ENCODE assay signal across 13 cellular contexts in genomic region chr5:139301766-139302499, GRCh38. TPM values are rescaled to one million over a fixed set of nuclear protein-coding genes. Genes with fewer than 3 reads are reported as not detected.
DNase-seq lines count a peak whose midpoint lies in the region; ATAC-seq and FAIRE-seq lines count a peak whose summit lies in the region.
"Had no signal": no experiment of that assay in that cellular context is flagged by ENCODE, and none has a peak within 500 bp of the region (broad histone marks: within the 10 kb centered on the region; RNA-seq: fewer than 3 reads in every experiment).

No MANE protein-coding gene starts in this region.

- FAIRE-seq in RCC 7860 (lab: Jason Lieb, UNC): peak; percentile 35

- DNase-seq in T-helper 2 cell treated with Interferon-gamma antibody and Interleukin-4, amounts not matched to agents 5 μg/mL and 100 μg/mL, for 36 hours (ENCODE audit: low spot score): no peak
- DNase-seq in T-helper 2 cell: no peak
- DNase-seq in RCC 7860 (ENCODE audit: low spot score): no peak
- no peak for DNase-seq in effector memory CD8-positive, alpha-beta T cell
- DNase-seq in renal cortical epithelial cell (ENCODE audit: low read depth): peak; percentile 58
- DNase-seq in GM19240 (ENCODE audit: insufficient read length, low spot score): no peak
- no peak for DNase-seq in Right ventricle myocardium inferior (ENCODE audit: missing footprints)
- no peak for DNase-seq in iPS-NIHi11 (ENCODE audit: low spot score)
- DNase-seq: 8988T, cerebellar nuclear complex, Kasumi-1, NCI-H187 treated with DMSO at 0.1 percent for 48 hours had no signal

- H3K36me3 Mint-ChIP-seq in T-helper 2 cell treated with Interferon-gamma antibody and Interleukin-4, amounts not matched to agents 5 μg/mL and 100 μg/mL, for 36 hours (ENCODE audit: low read depth): peaks cover 20% of the 10 kb centered on the region
- H3K36me3 Mint-ChIP-seq in effector memory CD8-positive, alpha-beta T cell (ENCODE audit: insufficient read depth): peaks cover 54% of the 10 kb centered on the region

- intact Hi-C loops in Right ventricle myocardium inferior (cut with DNase I): no loop called here

- peak; percentile 10 for ATAC-seq in effector memory CD8-positive, alpha-beta T cell (replicated peaks)
- no peak for ATAC-seq in Right ventricle myocardium inferior
- ATAC-seq: HCT116 had no signal

- H3K9me3 Mint-ChIP-seq in T-helper 2 cell treated with Interferon-gamma antibody and Interleukin-4, amounts not matched to agents 5 μg/mL and 100 μg/mL, for 36 hours: no peaks in the 10 kb centered on the region
- no peaks in the 10 kb centered on the region for H3K9me3 Mint-ChIP-seq in effector memory CD8-positive, alpha-beta T cell

- peak overlapping the region; percentile 17 for H3K27ac Mint-ChIP-seq in T-helper 2 cell treated with Interferon-gamma antibody and Interleukin-4, amounts not matched to agents 5 μg/mL and 100 μg/mL, for 36 hours
- H3K27ac Mint-ChIP-seq in effector memory CD8-positive, alpha-beta T cell: peak overlapping the region; percentile 78 to 81

- no peaks in the 10 kb centered on the region for H3K27me3 Mint-ChIP-seq in T-helper 2 cell treated with Interferon-gamma antibody and Interleukin-4, amounts not matched to agents 5 μg/mL and 100 μg/mL, for 36 hours (ENCODE audit: low read depth)
- no peaks in the 10 kb centered on the region for H3K27me3 Mint-ChIP-seq in effector memory CD8-positive, alpha-beta T cell

- no peak overlapping the region for H3K4me3 Mint-ChIP-seq in T-helper 2 cell treated with Interferon-gamma antibody and Interleukin-4, amounts not matched to agents 5 μg/mL and 100 μg/mL, for 36 hours
- peak overlapping the region; percentile 45 to 78 for H3K4me3 Mint-ChIP-seq in effector memory CD8-positive, alpha-beta T cell

- peaks cover 66% of the 10 kb centered on the region for H3K4me1 Mint-ChIP-seq in T-helper 2 cell treated with Interferon-gamma antibody and Interleukin-4, amounts not matched to agents 5 μg/mL and 100 μg/mL, for 36 hours (ENCODE audit: low read depth)
- peaks cover 68 to 88% of the 10 kb centered on the region in 2 donors for H3K4me1 Mint-ChIP-seq in effector memory CD8-positive, alpha-beta T cell (ENCODE audit: low read depth in 2 of 2)

RNA-seq across cellular contexts. Expression of gene MATR3, which starts 8.4 kb away (rescaled TPM):
- 280 and 486 TPM in 2 replicates for total RNA-seq in renal cortical epithelial cell
- total RNA-seq in Right ventricle myocardium inferior: 120 TPM

RNA-seq across cellular contexts. Expression of gene PAIP2, which starts 39.7 kb away (rescaled TPM):
- total RNA-seq in renal cortical epithelial cell (62.3 and 110 TPM in 2 replicates), Right ventricle myocardium inferior (144 TPM)
